7 cellular contexts compared by ENCODE assay signal in genomic region chr10:97494863-97495506, GRCh38. TPM values are rescaled to one million over a fixed set of nuclear protein-coding genes. Genes with fewer than 3 reads are reported as not detected.
DNase-seq lines count a peak whose midpoint lies in the region; ATAC-seq and TF ChIP-seq lines count a peak whose summit lies in the region.
"Had no signal": no experiment of that assay in that cellular context is flagged by ENCODE, and none has a peak within 500 bp of the region (broad histone marks: within the 10 kb centered on the region; RNA-seq: fewer than 3 reads in every experiment).

No MANE protein-coding gene starts in this region.

- H3K4ac ChIP-seq in mesendoderm (ENCODE audit: low read depth, low read length), result no peak overlapping the region

- TF ChIP-seq POLR2A in HCT116 (IDR thresholded peaks at IDR 0.05; ENCODE audit: borderline replicate concordance, extremely low read depth, insufficient read depth, insufficient read length), result no peak

- peaks cover 13% of the 10 kb centered on the region for H3K79me1 ChIP-seq in mesendoderm (ENCODE audit: low read length)

- H3K27ac ChIP-seq in HCT116 (ENCODE audit: low read depth, low read length), result no peak overlapping the region
- no peak overlapping the region for H3K27ac ChIP-seq in mesendoderm (ENCODE audit: low read depth, low read length)
- H3K27ac ChIP-seq: VCaP had no signal

- H3K4me1 ChIP-seq in HCT116 (ENCODE audit: control insufficient read depth in 1 of 2, insufficient read depth in 2 of 2, low read length in 2 of 2), result peaks cover 5 to 12% of the 10 kb centered on the region in 2 experiments; a peak in 3 of 4 replicates
- peaks cover 11% of the 10 kb centered on the region for H3K4me1 ChIP-seq in mesendoderm (ENCODE audit: control insufficient read depth, low read depth, low read length)

- H3K4me3 ChIP-seq in HCT116 (replicated peaks in 1 of 2; ENCODE audit: low read depth in 1 of 2, low read length in 2 of 2), result no peak overlapping the region
- H3K4me3 ChIP-seq in mesendoderm (ENCODE audit: low read length), result no peak overlapping the region

- no peaks in the 10 kb centered on the region for H3K9me3 Mint-ChIP-seq in activated naive CD8-positive, alpha-beta T cell treated with anti-CD3 and anti-CD28 coated beads, Interleukin-2, amount 10 ng/mL, durations not matched to agents 7 days and 5 days

- H3K9ac ChIP-seq in HCT116 (ENCODE audit: low read length) (no peak overlapping the region), mesendoderm (ENCODE audit: low read length) (peak overlapping the region; percentile 56)

- H3K4me1 Mint-ChIP-seq in activated naive CD8-positive, alpha-beta T cell treated with anti-CD3 and anti-CD28 coated beads, Interleukin-2, amount 10 ng/mL, durations not matched to agents 7 days and 5 days, result peaks cover 36% of the 10 kb centered on the region

- no peak for ATAC-seq in HCT116
- no peak for ATAC-seq in activated naive CD8-positive, alpha-beta T cell treated with anti-CD3 and anti-CD28 coated beads, Interleukin-2, amount 10 ng/mL, durations not matched to agents 7 days and 5 days (ENCODE audit: low read depth)
- no peak for ATAC-seq in GM21381 (IDR thresholded peaks at IDR 0.05; ENCODE audit: unreplicated experiment)

- H2AFZ ChIP-seq in HCT116 (ENCODE audit: low read depth, low read length, poor library complexity, severe bottlenecking), result no peak overlapping the region

- RAD21 ChIA-PET in HCT116 (lab: Charles Lee; ENCODE audit: low non-redundant PET in 1 of 2, low total read pairs in 2 of 2, uncharacterized antibody in 2 of 2, unreplicated experiment in 2 of 2), result no interaction called here

- H3K36me3 ChIP-seq in HCT116 (ENCODE audit: control insufficient read depth in 1 of 2, insufficient read depth in 2 of 2, low read length in 2 of 2) (no peaks in the 10 kb centered on the region; a peak in 1 of 4 replicates), mesendoderm (ENCODE audit: control insufficient read depth, insufficient read depth, low read length) (no peaks in the 10 kb centered on the region)

- no peak overlapping the region for H3K4me2 ChIP-seq in HCT116 (ENCODE audit: low read length)
- peak overlapping the region; percentile 18 for H3K4me2 ChIP-seq in mesendoderm (ENCODE audit: low read length)

- peaks cover 5% of the 10 kb centered on the region for H3K27me3 Mint-ChIP-seq in activated naive CD8-positive, alpha-beta T cell treated with anti-CD3 and anti-CD28 coated beads, Interleukin-2, amount 10 ng/mL, durations not matched to agents 7 days and 5 days

- peaks cover 79% of the 10 kb centered on the region for H3K79me2 ChIP-seq in HCT116 (ENCODE audit: insufficient read depth, low read length)
- H3K79me2 ChIP-seq in mesendoderm (ENCODE audit: control insufficient read depth, insufficient read depth, low read length), result peaks cover 68% of the 10 kb centered on the region

- no peak for TF ChIP-seq RAD21 in HCT116 (IDR thresholded peaks at IDR 0.05; ENCODE audit: low read depth)

- no peak overlapping the region for H3K23ac ChIP-seq in mesendoderm (ENCODE audit: low read length)

- intact Hi-C loops in HCT116 (cut with micrococcal nuclease), result loop anchor here (5.0 kb wide), 1 partner anchor 48 kb away; the partner anchor contains the start of genes EXOSC1 and ZDHHC16

- peak overlapping the region; percentile 59 for H3K4me3 Mint-ChIP-seq in activated naive CD8-positive, alpha-beta T cell treated with anti-CD3 and anti-CD28 coated beads, Interleukin-2, amount 10 ng/mL, durations not matched to agents 7 days and 5 days

- H3K36me3 Mint-ChIP-seq in activated naive CD8-positive, alpha-beta T cell treated with anti-CD3 and anti-CD28 coated beads, Interleukin-2, amount 10 ng/mL, durations not matched to agents 7 days and 5 days, result peaks cover 8% of the 10 kb centered on the region

- WGBS in mesendoderm (ENCODE audit: extremely low coverage, insufficient coverage, low lambda C conversion rate), result no CpG with 5 or more reads among the region's 7 CpGs

- H4K20me1 ChIP-seq in HCT116 (ENCODE audit: insufficient read depth), result no peaks in the 10 kb centered on the region

- H2AK5ac ChIP-seq in mesendoderm (ENCODE audit: low read length), result no peak overlapping the region

- peak overlapping the region; percentile 71 for H3K56ac ChIP-seq in mesendoderm (ENCODE audit: low read length)

- POLR2A ChIA-PET in HCT116 (lab: Charles Lee), result no interaction called here
- POLR2A ChIA-PET in activated naive CD8-positive, alpha-beta T cell treated with anti-CD3 and anti-CD28 coated beads, Interleukin-2, amount 10 ng/mL, durations not matched to agents 7 days and 5 days (lab: Charles Lee), result interaction anchor here (1.0 kb wide), 2 partner anchors 80 to 136 kb away, joined by 3 read pairs; no protein-coding TSS in a partner anchor

- CTCF ChIA-PET in HCT116 (lab: Charles Lee), result no interaction called here

- BruUV-seq in HCT116 (replicated peaks; lab: Mats Ljungman, UMichigan), result TSS peak; percentile 1

- H4K5ac ChIP-seq in mesendoderm (ENCODE audit: low read length), result no peak overlapping the region

- no peak overlapping the region for H3K18ac ChIP-seq in mesendoderm (ENCODE audit: low read length)

- DNase-seq in HCT116 (ENCODE audit: low read depth, low spot score) (no peak), mesendoderm (peak; percentile 70), cerebellar nuclear complex (lab: John Stamatoyannopoulos, UW) (no peak), COLO829 (ENCODE audit: low spot score) (no peak)
- no peak for DNase-seq in activated naive CD8-positive, alpha-beta T cell treated with anti-CD3 and anti-CD28 coated beads, Interleukin-2, amount 10 ng/mL, durations not matched to agents 7 days and 5 days

- H3K9me2 ChIP-seq in HCT116 (ENCODE audit: insufficient read depth), result no peaks in the 10 kb centered on the region

- peak overlapping the region; percentile 56 for H3K27ac Mint-ChIP-seq in activated naive CD8-positive, alpha-beta T cell treated with anti-CD3 and anti-CD28 coated beads, Interleukin-2, amount 10 ng/mL, durations not matched to agents 7 days and 5 days

- H3K27me3 ChIP-seq in HCT116 (ENCODE audit: insufficient read depth, low read length) (no peaks in the 10 kb centered on the region), mesendoderm (ENCODE audit: insufficient read depth, low read length, poor library complexity) (no peaks in the 10 kb centered on the region)

- TF ChIP-seq CTCF in HCT116 (IDR thresholded peaks at IDR 0.05 in 2 of 3, conservative IDR thresholded peaks at IDR 0.05 in 1 of 3; ENCODE audit: borderline replicate concordance in 1 of 3, insufficient read depth in 1 of 3, low read depth in 2 of 3, low read length in 2 of 3), result no peak

- H2BK120ac ChIP-seq in mesendoderm (ENCODE audit: low read depth, low read length), result no peak overlapping the region

- H2BK15ac ChIP-seq in mesendoderm (replicated peaks; ENCODE audit: low read depth), result no peak overlapping the region

- H3K9me3 ChIP-seq in HCT116 (ENCODE audit: control insufficient read depth in 1 of 2, insufficient read depth in 1 of 2, low read depth in 1 of 2, low read length in 2 of 2), result no peaks in the 10 kb centered on the region

- no peak overlapping the region for H2BK5ac ChIP-seq in mesendoderm (ENCODE audit: low read length)

- no peak overlapping the region for H4K8ac ChIP-seq in mesendoderm (ENCODE audit: low read depth, low read length)

TF ChIP-seq in HCT116, 20 proteins besides CTCF, POLR2A, EP300 and RAD21 (continues in another document):
- TF ChIP-seq YY1 (IDR thresholded peaks at IDR 0.05; ENCODE audit: extremely low read depth, insufficient replicate concordance, low read depth, low read length), result no peak
- no peak for TF ChIP-seq CBX3 (IDR thresholded peaks at IDR 0.05; ENCODE audit: low read depth)
- TF ChIP-seq EZH2 (IDR thresholded peaks at IDR 0.05), result no peak
- TF ChIP-seq ATF3 (IDR thresholded peaks at IDR 0.05), result no peak
- TF ChIP-seq FOSL1 (IDR thresholded peaks at IDR 0.05; ENCODE audit: low read depth), result no peak
- TF ChIP-seq ELF1 (IDR thresholded peaks at IDR 0.05; ENCODE audit: borderline replicate concordance, low read depth), result no peak
- TF ChIP-seq EZH2phosphoT487 (IDR thresholded peaks at IDR 0.05; ENCODE audit: borderline replicate concordance), result no peak
- no peak for TF ChIP-seq SIN3A (IDR thresholded peaks at IDR 0.05; ENCODE audit: low read depth)

RNA-seq across cellular contexts. Expression of gene MMS19, which starts 3.2 kb away (rescaled TPM):
- total RNA-seq in HCT116 (2021; ENCODE audit: unreplicated experiment), result 101 TPM
- 87.2 and 107 TPM in 2 replicates for polyA plus RNA-seq in HCT116 (2012)
- total RNA-seq in activated naive CD8-positive, alpha-beta T cell treated with anti-CD3 and anti-CD28 coated beads, Interleukin-2, amount 10 ng/mL, durations not matched to agents 7 days and 5 days, result 10 to 100 TPM; 87.9 to 89.7 TPM
- polyA plus RNA-seq in mesendoderm (2013, experiment 1 of 2), result 109 TPM
- 111 TPM for polyA plus RNA-seq in mesendoderm (2013, experiment 2 of 2)

RNA-seq across cellular contexts. Expression of gene UBTD1, which starts 3.7 kb away (rescaled TPM):
- total RNA-seq in HCT116 (2021; ENCODE audit: unreplicated experiment), result 12.8 TPM
- 13.6 and 15.6 TPM in 2 replicates for polyA plus RNA-seq in HCT116 (2012)
- 1 to 10 TPM; 1.1 to 1.4 TPM for total RNA-seq in activated naive CD8-positive, alpha-beta T cell treated with anti-CD3 and anti-CD28 coated beads, Interleukin-2, amount 10 ng/mL, durations not matched to agents 7 days and 5 days
- 14.0 TPM for polyA plus RNA-seq in mesendoderm (2013, experiment 1 of 2)
- 13.9 TPM for polyA plus RNA-seq in mesendoderm (2013, experiment 2 of 2)

RNA-seq across cellular contexts. Expression of gene ZDHHC16, which starts 49.0 kb away (rescaled TPM):
- total RNA-seq in HCT116 (2021; ENCODE audit: unreplicated experiment), result 34.0 TPM
- 23.9 and 32.2 TPM in 2 replicates for polyA plus RNA-seq in HCT116 (2012)
- total RNA-seq in activated naive CD8-positive, alpha-beta T cell treated with anti-CD3 and anti-CD28 coated beads, Interleukin-2, amount 10 ng/mL, durations not matched to agents 7 days and 5 days, result 10 to 100 TPM; 23.3 to 29.6 TPM
- 42.5 TPM for polyA plus RNA-seq in mesendoderm (2013, experiment 1 of 2)
- 41.6 TPM for polyA plus RNA-seq in mesendoderm (2013, experiment 2 of 2)

RNA-seq across cellular contexts. Expression of gene EXOSC1, which starts 49.2 kb away (rescaled TPM):
- 38.9 TPM for total RNA-seq in HCT116 (2021; ENCODE audit: unreplicated experiment)
- 44.7 and 53.0 TPM in 2 replicates for polyA plus RNA-seq in HCT116 (2012)
- total RNA-seq in activated naive CD8-positive, alpha-beta T cell treated with anti-CD3 and anti-CD28 coated beads, Interleukin-2, amount 10 ng/mL, durations not matched to agents 7 days and 5 days, result 10 to 100 TPM; 46.5 to 47.9 TPM
- 87.4 TPM for polyA plus RNA-seq in mesendoderm (2013, experiment 1 of 2)
- polyA plus RNA-seq in mesendoderm (2013, experiment 2 of 2), result 87.3 TPM
